1 cellular context compared by ENCODE assay signal in genomic region chr20:62861732-62862336, GRCh38.
TF ChIP-seq lines count a peak whose summit lies in the region.

Gene TCFL5 (minus strand): TSS chr20:62861822. CDS start chr20:62861670, 152 bp downstream.

TF ChIP-seq in HepG2, 621 proteins besides CTCF, POLR2A, EP300 and RAD21 (continued from another document and continues in another):
- peak; percentile 73 for TF ChIP-seq UBTF (CRISPR knock-in tag; IDR thresholded peaks at IDR 0.05)
- peak; percentile 73 for TF ChIP-seq ELF3 (CRISPR knock-in tag; IDR thresholded peaks at IDR 0.05)
- 0 out of 2 replicates have a peak, but pooled peaks have one; percentile 48 for TF ChIP-seq MZF1 (CRISPR knock-in tag; IDR thresholded peaks at IDR 0.05; ENCODE audit: borderline replicate concordance)
- no peak for TF ChIP-seq REST (IDR thresholded peaks at IDR 0.05; ENCODE audit: borderline replicate concordance in 1 of 2, low read depth in 1 of 2, low read length in 2 of 2)
- TF ChIP-seq SP4 (CRISPR knock-in tag; IDR thresholded peaks at IDR 0.05): peak; percentile 99
- peak; percentile 83; the same call in 1 of the 2 replicates for TF ChIP-seq SMAD9 (CRISPR knock-in tag; IDR thresholded peaks at IDR 0.05)
- TF ChIP-seq CC2D1A (CRISPR knock-in tag; IDR thresholded peaks at IDR 0.05): 0 out of 2 replicates have a peak, but pooled peaks have one; percentile 49
- TF ChIP-seq AHR (CRISPR knock-in tag; IDR thresholded peaks at IDR 0.05): peak; percentile 97; the same call in 1 of the 2 replicates
- peak; percentile 85; the same call in 1 of the 2 replicates for TF ChIP-seq GPN1 (CRISPR knock-in tag; IDR thresholded peaks at IDR 0.05; ENCODE audit: borderline replicate concordance)
- TF ChIP-seq ARID3A (IDR thresholded peaks at IDR 0.05; ENCODE audit: low read depth, low read length): peak; percentile 66; the same call in 1 of the 2 replicates
- TF ChIP-seq PHB2 (IDR thresholded peaks at IDR 0.05; ENCODE audit: partially characterized antibody): no peak
- no peak for TF ChIP-seq ZNF780A (CRISPR knock-in tag; IDR thresholded peaks at IDR 0.05)
- TF ChIP-seq CCDC6 (CRISPR knock-in tag; IDR thresholded peaks at IDR 0.05): peak; percentile 96
- TF ChIP-seq ZNF138 (CRISPR knock-in tag; IDR thresholded peaks at IDR 0.05; ENCODE audit: low read depth): peak; percentile 82
- peak; percentile 86 for TF ChIP-seq ZNF264 (CRISPR knock-in tag; IDR thresholded peaks at IDR 0.05)
- TF ChIP-seq BRF2 (CRISPR knock-in tag; IDR thresholded peaks at IDR 0.05): peak; percentile 86; the same call in 1 of the 2 replicates
- peak; percentile 97 for TF ChIP-seq ZBTB49 (CRISPR knock-in tag; IDR thresholded peaks at IDR 0.05; ENCODE audit: borderline replicate concordance)
- peak; percentile 68; the same call in 1 of the 2 replicates for TF ChIP-seq PAX8 (CRISPR knock-in tag; IDR thresholded peaks at IDR 0.05; ENCODE audit: borderline replicate concordance)
- no peak for TF ChIP-seq SNAI1 (CRISPR knock-in tag; IDR thresholded peaks at IDR 0.05; ENCODE audit: borderline replicate concordance)
- TF ChIP-seq PCBP1 (IDR thresholded peaks at IDR 0.05; ENCODE audit: borderline replicate concordance, low read depth, low read length): no peak
- peak; percentile 60; the same call in 1 of the 2 replicates for TF ChIP-seq POLR2G (IDR thresholded peaks at IDR 0.05; ENCODE audit: low read depth, low read length)
- peak; percentile 51; the same call in 1 of the 2 replicates for TF ChIP-seq GFI1 (CRISPR knock-in tag; IDR thresholded peaks at IDR 0.05; ENCODE audit: borderline replicate concordance)
- TF ChIP-seq MXD4 (CRISPR knock-in tag; IDR thresholded peaks at IDR 0.05): peak; percentile 98
- peak; percentile 97 for TF ChIP-seq CREBL2 (CRISPR knock-in tag; IDR thresholded peaks at IDR 0.05; ENCODE audit: borderline replicate concordance)
- TF ChIP-seq HHEX (CRISPR knock-in tag; IDR thresholded peaks at IDR 0.05): 0 out of 2 replicates have a peak, but pooled peaks have one; percentile 22
- peak; percentile 91 for TF ChIP-seq ZNF256 (CRISPR knock-in tag; conservative IDR thresholded peaks at IDR 0.05)
- no peak for TF ChIP-seq CSRNP2 (CRISPR knock-in tag; conservative IDR thresholded peaks at IDR 0.05; ENCODE audit: low read depth)
- TF ChIP-seq MEIS2 (CRISPR knock-in tag; IDR thresholded peaks at IDR 0.05): peak; percentile 94
- peak; percentile 94 for TF ChIP-seq ZNF280D (CRISPR knock-in tag; IDR thresholded peaks at IDR 0.05)
- TF ChIP-seq ATF6 (CRISPR knock-in tag; conservative IDR thresholded peaks at IDR 0.05): peak; percentile 69; the same call in 1 of the 2 replicates
- TF ChIP-seq NRL (CRISPR knock-in tag; IDR thresholded peaks at IDR 0.05; ENCODE audit: borderline replicate concordance): peak; percentile 95
- TF ChIP-seq ZBTB14 (CRISPR knock-in tag; IDR thresholded peaks at IDR 0.05): no peak; the same call in 1 of the 2 replicates
- TF ChIP-seq ZFY (CRISPR knock-in tag; IDR thresholded peaks at IDR 0.05): peak; percentile 87
- no peak for TF ChIP-seq ZSCAN29 (CRISPR knock-in tag; conservative IDR thresholded peaks at IDR 0.05)
- TF ChIP-seq ZNF740 (CRISPR knock-in tag; IDR thresholded peaks at IDR 0.05): peak; percentile 65; the same call in 1 of the 2 replicates
- no peak for TF ChIP-seq CHD4 (IDR thresholded peaks at IDR 0.05; ENCODE audit: borderline replicate concordance, low read length)
- peak; percentile 89 for TF ChIP-seq KDM1A (CRISPR knock-in tag; IDR thresholded peaks at IDR 0.05)
- TF ChIP-seq HIVEP1 (CRISPR knock-in tag; IDR thresholded peaks at IDR 0.05): peak; percentile 93
- TF ChIP-seq PHF8 (CRISPR knock-in tag; IDR thresholded peaks at IDR 0.05): no peak; the same call in none of the 2 replicates
